Comparison of ENCODE assay signal across 1 cellular context in the genomic region with DNA sequence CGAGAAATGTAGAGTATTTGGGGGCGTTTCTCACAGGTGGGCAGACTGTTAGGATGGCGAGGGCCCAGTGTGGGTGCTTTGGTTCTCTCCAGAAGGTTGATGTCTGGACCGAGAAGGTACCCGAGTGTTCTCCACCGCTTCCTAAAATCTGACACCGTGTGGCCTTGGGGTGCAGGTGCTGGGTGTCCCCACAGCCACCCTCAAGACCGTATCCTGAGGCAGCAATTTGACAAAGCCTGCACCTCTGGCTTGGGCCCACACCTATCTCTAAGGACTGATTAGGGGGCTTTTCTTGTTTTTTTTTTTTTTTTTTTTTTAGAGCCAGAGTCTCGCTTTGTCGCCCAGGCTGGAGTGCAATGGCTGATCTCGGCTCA.
TF ChIP-seq lines count a peak whose summit lies in the region.

No MANE protein-coding gene starts in this region.

TF ChIP-seq in WTC11, 78 proteins besides CTCF, POLR2A, EP300 and RAD21 (continued from another document):
- TF ChIP-seq, protein P1, sequence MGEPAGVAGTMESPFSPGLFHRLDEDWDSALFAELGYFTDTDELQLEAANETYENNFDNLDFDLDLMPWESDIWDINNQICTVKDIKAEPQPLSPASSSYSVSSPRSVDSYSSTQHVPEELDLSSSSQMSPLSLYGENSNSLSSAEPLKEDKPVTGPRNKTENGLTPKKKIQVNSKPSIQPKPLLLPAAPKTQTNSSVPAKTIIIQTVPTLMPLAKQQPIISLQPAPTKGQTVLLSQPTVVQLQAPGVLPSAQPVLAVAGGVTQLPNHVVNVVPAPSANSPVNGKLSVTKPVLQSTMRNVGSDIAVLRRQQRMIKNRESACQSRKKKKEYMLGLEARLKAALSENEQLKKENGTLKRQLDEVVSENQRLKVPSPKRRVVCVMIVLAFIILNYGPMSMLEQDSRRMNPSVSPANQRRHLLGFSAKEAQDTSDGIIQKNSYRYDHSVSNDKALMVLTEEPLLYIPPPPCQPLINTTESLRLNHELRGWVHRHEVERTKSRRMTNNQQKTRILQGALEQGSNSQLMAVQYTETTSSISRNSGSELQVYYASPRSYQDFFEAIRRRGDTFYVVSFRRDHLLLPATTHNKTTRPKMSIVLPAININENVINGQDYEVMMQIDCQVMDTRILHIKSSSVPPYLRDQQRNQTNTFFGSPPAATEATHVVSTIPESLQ (CRISPR knock-in tag; IDR thresholded peaks at IDR 0.05) = no peak
- no peak for TF ChIP-seq TCF7 (CRISPR knock-in tag; IDR thresholded peaks at IDR 0.05; ENCODE audit: low read depth)
- no peak for TF ChIP-seq CBFB (CRISPR knock-in tag; IDR thresholded peaks at IDR 0.05; ENCODE audit: low read depth)
- no peak for TF ChIP-seq ZNF263 (CRISPR knock-in tag; IDR thresholded peaks at IDR 0.05; ENCODE audit: low read depth)
- TF ChIP-seq ETV6 (CRISPR knock-in tag; IDR thresholded peaks at IDR 0.05) = no peak
- TF ChIP-seq, protein P2, sequence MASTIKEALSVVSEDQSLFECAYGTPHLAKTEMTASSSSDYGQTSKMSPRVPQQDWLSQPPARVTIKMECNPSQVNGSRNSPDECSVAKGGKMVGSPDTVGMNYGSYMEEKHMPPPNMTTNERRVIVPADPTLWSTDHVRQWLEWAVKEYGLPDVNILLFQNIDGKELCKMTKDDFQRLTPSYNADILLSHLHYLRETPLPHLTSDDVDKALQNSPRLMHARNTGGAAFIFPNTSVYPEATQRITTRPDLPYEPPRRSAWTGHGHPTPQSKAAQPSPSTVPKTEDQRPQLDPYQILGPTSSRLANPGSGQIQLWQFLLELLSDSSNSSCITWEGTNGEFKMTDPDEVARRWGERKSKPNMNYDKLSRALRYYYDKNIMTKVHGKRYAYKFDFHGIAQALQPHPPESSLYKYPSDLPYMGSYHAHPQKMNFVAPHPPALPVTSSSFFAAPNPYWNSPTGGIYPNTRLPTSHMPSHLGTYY (CRISPR knock-in tag; IDR thresholded peaks at IDR 0.05) = no peak
- TF ChIP-seq ATF1 (CRISPR knock-in tag; IDR thresholded peaks at IDR 0.05) = no peak
- no peak for TF ChIP-seq PRDM15 (CRISPR knock-in tag; IDR thresholded peaks at IDR 0.05)
- no peak for TF ChIP-seq NR1H2 (CRISPR knock-in tag; IDR thresholded peaks at IDR 0.05)
- TF ChIP-seq FOXJ3 (CRISPR knock-in tag; IDR thresholded peaks at IDR 0.05; ENCODE audit: borderline replicate concordance) = no peak
- TF ChIP-seq, protein P3, sequence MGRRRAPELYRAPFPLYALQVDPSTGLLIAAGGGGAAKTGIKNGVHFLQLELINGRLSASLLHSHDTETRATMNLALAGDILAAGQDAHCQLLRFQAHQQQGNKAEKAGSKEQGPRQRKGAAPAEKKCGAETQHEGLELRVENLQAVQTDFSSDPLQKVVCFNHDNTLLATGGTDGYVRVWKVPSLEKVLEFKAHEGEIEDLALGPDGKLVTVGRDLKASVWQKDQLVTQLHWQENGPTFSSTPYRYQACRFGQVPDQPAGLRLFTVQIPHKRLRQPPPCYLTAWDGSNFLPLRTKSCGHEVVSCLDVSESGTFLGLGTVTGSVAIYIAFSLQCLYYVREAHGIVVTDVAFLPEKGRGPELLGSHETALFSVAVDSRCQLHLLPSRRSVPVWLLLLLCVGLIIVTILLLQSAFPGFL (CRISPR knock-in tag; IDR thresholded peaks at IDR 0.05; ENCODE audit: borderline replicate concordance) = no peak
- no peak for TF ChIP-seq TEAD1 (CRISPR knock-in tag; IDR thresholded peaks at IDR 0.05)
- no peak for TF ChIP-seq TEAD4 (CRISPR knock-in tag; IDR thresholded peaks at IDR 0.05)
- TF ChIP-seq, protein P4, sequence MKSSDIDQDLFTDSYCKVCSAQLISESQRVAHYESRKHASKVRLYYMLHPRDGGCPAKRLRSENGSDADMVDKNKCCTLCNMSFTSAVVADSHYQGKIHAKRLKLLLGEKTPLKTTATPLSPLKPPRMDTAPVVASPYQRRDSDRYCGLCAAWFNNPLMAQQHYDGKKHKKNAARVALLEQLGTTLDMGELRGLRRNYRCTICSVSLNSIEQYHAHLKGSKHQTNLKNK (CRISPR knock-in tag; IDR thresholded peaks at IDR 0.05) = no peak
- no peak for TF ChIP-seq NFATC4 (CRISPR knock-in tag; IDR thresholded peaks at IDR 0.05)
- no peak for TF ChIP-seq SOX15 (CRISPR knock-in tag; IDR thresholded peaks at IDR 0.05)
- TF ChIP-seq, protein P5, sequence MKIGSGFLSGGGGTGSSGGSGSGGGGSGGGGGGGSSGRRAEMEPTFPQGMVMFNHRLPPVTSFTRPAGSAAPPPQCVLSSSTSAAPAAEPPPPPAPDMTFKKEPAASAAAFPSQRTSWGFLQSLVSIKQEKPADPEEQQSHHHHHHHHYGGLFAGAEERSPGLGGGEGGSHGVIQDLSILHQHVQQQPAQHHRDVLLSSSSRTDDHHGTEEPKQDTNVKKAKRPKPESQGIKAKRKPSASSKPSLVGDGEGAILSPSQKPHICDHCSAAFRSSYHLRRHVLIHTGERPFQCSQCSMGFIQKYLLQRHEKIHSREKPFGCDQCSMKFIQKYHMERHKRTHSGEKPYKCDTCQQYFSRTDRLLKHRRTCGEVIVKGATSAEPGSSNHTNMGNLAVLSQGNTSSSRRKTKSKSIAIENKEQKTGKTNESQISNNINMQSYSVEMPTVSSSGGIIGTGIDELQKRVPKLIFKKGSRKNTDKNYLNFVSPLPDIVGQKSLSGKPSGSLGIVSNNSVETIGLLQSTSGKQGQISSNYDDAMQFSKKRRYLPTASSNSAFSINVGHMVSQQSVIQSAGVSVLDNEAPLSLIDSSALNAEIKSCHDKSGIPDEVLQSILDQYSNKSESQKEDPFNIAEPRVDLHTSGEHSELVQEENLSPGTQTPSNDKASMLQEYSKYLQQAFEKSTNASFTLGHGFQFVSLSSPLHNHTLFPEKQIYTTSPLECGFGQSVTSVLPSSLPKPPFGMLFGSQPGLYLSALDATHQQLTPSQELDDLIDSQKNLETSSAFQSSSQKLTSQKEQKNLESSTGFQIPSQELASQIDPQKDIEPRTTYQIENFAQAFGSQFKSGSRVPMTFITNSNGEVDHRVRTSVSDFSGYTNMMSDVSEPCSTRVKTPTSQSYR (CRISPR knock-in tag; IDR thresholded peaks at IDR 0.05) = no peak
TF ChIP-seq in WTC11: peak in this region for 0.
